ENCODE assay signal across 26 cellular contexts in genomic region chr4:98618670-98619069, GRCh38. TPM values are rescaled to one million over a fixed set of nuclear protein-coding genes. Genes with fewer than 3 reads are reported as not detected.
A peak's percentile ranks its signal among the peaks of the same experiment; 100 is the strongest.
DNase-seq lines count a peak whose midpoint lies in the region; ATAC-seq and TF ChIP-seq lines count a peak whose summit lies in the region.
"Had no signal": no experiment of that assay in that cellular context is flagged by ENCODE, and none has a peak within 500 bp of the region (broad histone marks: within the 10 kb centered on the region; RNA-seq: fewer than 3 reads in every experiment).

No MANE protein-coding gene starts in this region.

- H3K27me3 ChIP-seq in dorsolateral prefrontal cortex (no peaks in the 10 kb centered on the region), uterus (no peaks in the 10 kb centered on the region)
- H3K27me3 ChIP-seq: BE2C had no signal

- H3K4me3 ChIP-seq in dorsolateral prefrontal cortex (peak overlapping the region in 15 of 59 donors; percentile 1 to 40 (median 17)), uterus (no peak overlapping the region)
- H3K4me3 ChIP-seq: GM23338, HAP-1 had no signal

- peak overlapping the region; percentile 63 for H3K27ac Mint-ChIP-seq in nephron progenitor cell
- H3K27ac Mint-ChIP-seq: CD14-positive monocyte, GM23338 had no signal

- no peaks in the 10 kb centered on the region for H3K9me3 Mint-ChIP-seq in nephron progenitor cell
- H3K9me3 Mint-ChIP-seq: GM23338 had no signal

- no peak for ATAC-seq in HG03095 (IDR thresholded peaks at IDR 0.05; ENCODE audit: unreplicated experiment)
- ATAC-seq: GM23338, HepG2 had no signal

- TF ChIP-seq CTCF in dorsolateral prefrontal cortex (IDR thresholded peaks at IDR 0.05 in 54 of 56, conservative IDR thresholded peaks at IDR 0.05 in 2 of 56; ENCODE audit: low read depth in 1 of 56, partially characterized antibody in 56 of 56) (no peak), nephron progenitor cell (IDR thresholded peaks at IDR 0.05) (no peak), uterus (IDR thresholded peaks at IDR 0.05) (no peak)

- in situ Hi-C loops in ACHN (cut with HindIII; ENCODE audit: low pct_ligation_motif_present, low pct_unique_long_range_greater_than_20kb, low sequenced_read_pairs): no loop called here

- H3K36me3 Mint-ChIP-seq in nephron progenitor cell (ENCODE audit: low read depth): no peaks in the 10 kb centered on the region
- H3K36me3 Mint-ChIP-seq: CD14-positive monocyte had no signal

- peaks cover 7 to 8% of the 10 kb centered on the region in 2 donors for H3K4me1 ChIP-seq in uterus
- H3K4me1 ChIP-seq: BE2C had no signal

- DNase-seq in DMS 273 (lab: John Stamatoyannopoulos, UW; ENCODE audit: unreplicated experiment) (peak; percentile 58), DMS 273 treated with DMSO at 0.1 percent for 48 hours (lab: John Stamatoyannopoulos, UW) (no peak), dorsolateral prefrontal cortex (no peak), nephron progenitor cell (no peak), uterus (no peak), ACHN (no peak)
- DNase-seq in stimulated activated CD4-positive, alpha-beta T cell treated with anti-CD3 and anti-CD28 coated beads, Interleukin-2, amount 100 ng/mL, for 24 hours: no peak
- DNase-seq: BE2C, Calu3, DMS53, Karpas-422, NCI-H1092 treated with DMSO at 0.1 percent for 48 hours, NCI-H1436, NCI-H2029, NCI-H226, NCI-H524, NCI-H774, SK-N-SH, SW 1271 had no signal

- H3K36me3 ChIP-seq in uterus: no peaks in the 10 kb centered on the region
- H3K36me3 ChIP-seq: BE2C, HAP-1 had no signal

- TF ChIP-seq POLR2A in uterus (IDR thresholded peaks at IDR 0.05): no peak

- peaks cover 5% of the 10 kb centered on the region for H3K27me3 Mint-ChIP-seq in nephron progenitor cell (ENCODE audit: low read depth, poor library complexity)

- H3K27ac ChIP-seq in dorsolateral prefrontal cortex (peak overlapping the region in 52 of 59 donors; percentile 4 to 93 (median 64)), uterus (peak overlapping the region; percentile 50 to 78)
- H3K27ac ChIP-seq: 22Rv1 had no signal

- H3K4me1 Mint-ChIP-seq in nephron progenitor cell: peaks cover 70% of the 10 kb centered on the region
- H3K4me1 Mint-ChIP-seq: CD14-positive monocyte had no signal

- no peaks in the 10 kb centered on the region for H3K9me3 ChIP-seq in uterus
- H3K9me3 ChIP-seq: BE2C, HAP-1, SK-N-SH had no signal

- no peak overlapping the region for H3K4me3 Mint-ChIP-seq in nephron progenitor cell
- H3K4me3 Mint-ChIP-seq: CD14-positive monocyte, GM23338 had no signal

- intact Hi-C loops in dorsolateral prefrontal cortex (cut with DNase I) (no loop called here), uterus (cut with DNase I; ENCODE audit: low total_unique reads) (no loop called here)

RNA-seq across cellular contexts. Expression of gene TSPAN5, which starts 39.7 kb away (rescaled TPM):
- total RNA-seq in dorsolateral prefrontal cortex (100 to 1,000 TPM in 86 of 120 experiments, 10 to 100 TPM in 34; 56.5 to 140 (median 109) TPM), uterus (10 to 100 TPM; 15.9 to 45.3 (median 30.3) TPM)
- total RNA-seq: G401 had no signal
